8 cellular contexts compared by ENCODE assay signal in the genomic region with DNA sequence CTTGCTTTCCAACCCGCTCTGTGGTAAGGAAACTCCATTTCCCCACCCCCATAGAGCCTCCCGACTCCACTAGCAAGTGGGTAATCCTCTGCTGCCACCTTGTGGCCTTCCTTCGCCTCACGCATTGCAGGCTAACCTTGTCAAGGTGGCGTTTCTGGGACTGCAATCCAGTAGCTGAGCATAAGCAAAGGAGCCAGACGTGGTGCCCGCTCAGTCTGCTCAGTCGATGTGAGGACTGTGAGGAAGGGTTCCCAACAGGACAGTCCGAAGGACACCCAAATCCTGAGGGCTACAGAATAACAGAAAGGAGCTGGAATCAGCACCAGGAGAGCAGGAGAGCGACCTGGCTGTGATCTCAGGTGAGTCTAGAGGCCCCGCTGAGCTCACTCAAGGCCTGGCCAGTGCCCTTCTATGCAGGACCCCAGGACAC.
DNase-seq lines count a peak whose midpoint lies in the region; ATAC-seq and TF ChIP-seq lines count a peak whose summit lies in the region.

No MANE protein-coding gene starts in this region.

- intact Hi-C loops in breast epithelium (cut with DNase I; ENCODE audit: low total_unique reads) = no loop called here

- POLR2A ChIA-PET in AG04450 (lab: Yijun Ruan, JAX) = no interaction called here

- H3K4me3 ChIP-seq in AG04450 (ENCODE audit: low read depth, low read length) (no peak overlapping the region), breast epithelium (no peak overlapping the region)

- H3K27ac ChIP-seq in AG04450 (ENCODE audit: low read depth, low read length) (no peak overlapping the region), VCaP (no peak overlapping the region), breast epithelium (no peak overlapping the region)

- peak; percentile 97 for ATAC-seq in GM18511 (IDR thresholded peaks at IDR 0.05; ENCODE audit: unreplicated experiment)
- peak; percentile 96 for ATAC-seq in HG02973 (IDR thresholded peaks at IDR 0.05; ENCODE audit: unreplicated experiment)

- TF ChIP-seq POLR2A in breast epithelium (IDR thresholded peaks at IDR 0.05) = no peak

- H3K9me3 ChIP-seq in AG04450 (ENCODE audit: control insufficient read depth, insufficient read depth, low read length) = no peaks in the 10 kb centered on the region
- no peaks in the 10 kb centered on the region for H3K9me3 ChIP-seq in breast epithelium

- CTCF ChIA-PET in AG04450 (lab: Charles Lee) = interaction anchor here (0.6 to 5.0 kb wide), 28 partner anchors 9 to 1282 kb away, joined by 3 to 52 read pairs (median 4); no protein-coding TSS in a partner anchor

- TF ChIP-seq CTCF in AG04450 (IDR thresholded peaks at IDR 0.05; ENCODE audit: low read depth, low read length) (peak; percentile 96), VCaP (conservative IDR thresholded peaks at IDR 0.05) (peak; percentile 97), breast epithelium (IDR thresholded peaks at IDR 0.05) (peak; percentile 51 to 80 (median 64))

- peaks cover 5% of the 10 kb centered on the region for H3K27me3 ChIP-seq in AG04450 (ENCODE audit: control insufficient read depth, insufficient read depth, low read length)
- H3K27me3 ChIP-seq in breast epithelium = no peaks in the 10 kb centered on the region

- H3K36me3 ChIP-seq in breast epithelium = no peaks in the 10 kb centered on the region

- no peaks in the 10 kb centered on the region for H3K4me1 ChIP-seq in breast epithelium

- DNase-seq in AG04450 (ENCODE audit: low read depth, low spot score) (peak; percentile 45), NCI-H2107 treated with DMSO at 0.1 percent for 48 hours (lab: John Stamatoyannopoulos, UW; ENCODE audit: unreplicated experiment) (peak; percentile 63), breast epithelium (ENCODE audit: low spot score in 2 of 2) (peak; percentile 63 to 82), kidney glomerular epithelial cell (lab: John Stamatoyannopoulos, UW) (peak; percentile 81)
- DNase-seq in stimulated activated CD4-positive, alpha-beta T cell treated with anti-CD3 and anti-CD28 coated beads, Interleukin-4, amount 100 ng/mL, for 1 hour = peak; percentile 79
